In genomic region chr5:38554860-38555259, GRCh38 we compare ENCODE assay signal across 12 cellular contexts. TPM values are rescaled to one million over a fixed set of nuclear protein-coding genes. Genes with fewer than 3 reads are reported as not detected.
A peak's percentile ranks its signal among the peaks of the same experiment; 100 is the strongest.
DNase-seq lines count a peak whose midpoint lies in the region; ATAC-seq lines count a peak whose summit lies in the region.
"Had no signal": no experiment of that assay in that cellular context is flagged by ENCODE, and none has a peak within 500 bp of the region (broad histone marks: within the 10 kb centered on the region; RNA-seq: fewer than 3 reads in every experiment).

No MANE protein-coding gene starts in this region.

- no peaks in the 10 kb centered on the region for H3K36me3 Mint-ChIP-seq in activated naive CD8-positive, alpha-beta T cell
- H3K36me3 Mint-ChIP-seq in activated naive CD8-positive, alpha-beta T cell treated with anti-CD3 and anti-CD28 coated beads, Interleukin-2, amount 50 U/mL, for 24 hours (ENCODE audit: low read depth) = no peaks in the 10 kb centered on the region
- peaks cover 2% of the 10 kb centered on the region for H3K36me3 Mint-ChIP-seq in effector memory CD8-positive, alpha-beta T cell (ENCODE audit: insufficient read depth)
- H3K36me3 Mint-ChIP-seq in naive thymus-derived CD4-positive, alpha-beta T cell = peaks cover 0 to 2% (median 0%) of the 10 kb centered on the region in 5 donors
- H3K36me3 Mint-ChIP-seq: activated naive CD8-positive, alpha-beta T cell treated with anti-CD3 and anti-CD28 coated beads for 36 hours had no signal

- no peak overlapping the region for H3K4me3 ChIP-seq in naive thymus-derived CD4-positive, alpha-beta T cell (ENCODE audit: low read length)
- H3K4me3 ChIP-seq in urinary bladder (ENCODE audit: low read depth, low read length) = peak overlapping the region; percentile 21

- POLR2A ChIA-PET in naive thymus-derived CD4-positive, alpha-beta T cell (lab: Charles Lee) = no interaction called here

- peak overlapping the region; percentile 90 for H3K4me3 Mint-ChIP-seq in activated naive CD8-positive, alpha-beta T cell
- no peak overlapping the region for H3K4me3 Mint-ChIP-seq in activated naive CD8-positive, alpha-beta T cell treated with anti-CD3 and anti-CD28 coated beads, Interleukin-2, amount 50 U/mL, for 24 hours
- peak overlapping the region; percentile 67 to 72 for H3K4me3 Mint-ChIP-seq in effector memory CD8-positive, alpha-beta T cell
- peak overlapping the region in 8 of 10 donors; percentile 2 to 91 (median 76) for H3K4me3 Mint-ChIP-seq in naive thymus-derived CD4-positive, alpha-beta T cell

- peaks cover 50% of the 10 kb centered on the region for H3K27me3 Mint-ChIP-seq in activated naive CD8-positive, alpha-beta T cell
- H3K27me3 Mint-ChIP-seq in activated naive CD8-positive, alpha-beta T cell treated with anti-CD3 and anti-CD28 coated beads, Interleukin-2, amount 50 U/mL, for 24 hours = peaks cover 69% of the 10 kb centered on the region
- H3K27me3 Mint-ChIP-seq in effector memory CD8-positive, alpha-beta T cell = peaks cover 65 to 71% of the 10 kb centered on the region in 2 donors
- peaks cover 64 to 70% (median 66%) of the 10 kb centered on the region in 5 donors for H3K27me3 Mint-ChIP-seq in naive thymus-derived CD4-positive, alpha-beta T cell

- no peak for ATAC-seq in activated naive CD8-positive, alpha-beta T cell treated with anti-CD3 and anti-CD28 coated beads, Interleukin-2, amount 50 U/mL, for 24 hours
- no peak for ATAC-seq in effector memory CD8-positive, alpha-beta T cell (replicated peaks)
- no peak for ATAC-seq in naive thymus-derived CD4-positive, alpha-beta T cell
- ATAC-seq in GM21381 (IDR thresholded peaks at IDR 0.05; ENCODE audit: unreplicated experiment) = no peak
- no peak for ATAC-seq in HG02798 (IDR thresholded peaks at IDR 0.05; ENCODE audit: poor library complexity, unreplicated experiment)
- no peak for ATAC-seq in GM18870 (IDR thresholded peaks at IDR 0.05; ENCODE audit: unreplicated experiment)

- H3K27ac Mint-ChIP-seq in activated naive CD8-positive, alpha-beta T cell = no peak overlapping the region
- H3K27ac Mint-ChIP-seq in activated naive CD8-positive, alpha-beta T cell treated with anti-CD3 and anti-CD28 coated beads, Interleukin-2, amount 50 U/mL, for 24 hours = no peak overlapping the region
- H3K27ac Mint-ChIP-seq in effector memory CD8-positive, alpha-beta T cell = no peak overlapping the region
- H3K27ac Mint-ChIP-seq in naive thymus-derived CD4-positive, alpha-beta T cell = no peak overlapping the region
- H3K27ac Mint-ChIP-seq: activated naive CD8-positive, alpha-beta T cell treated with anti-CD3 and anti-CD28 coated beads for 36 hours had no signal

- WGBS in urinary bladder = 34% methylated on average over 4 of the region's 4 CpGs

- no peak for DNase-seq in activated naive CD8-positive, alpha-beta T cell treated with anti-CD3 and anti-CD28 coated beads, Interleukin-2, amount 50 U/mL, for 24 hours
- DNase-seq in effector memory CD8-positive, alpha-beta T cell = no peak
- DNase-seq in naive thymus-derived CD4-positive, alpha-beta T cell = no peak
- DNase-seq: activated naive CD8-positive, alpha-beta T cell treated with anti-CD3 and anti-CD28 coated beads for 36 hours; Caco-2; MV-4-11; stimulated activated CD4-positive, alpha-beta T cell treated with anti-CD3 and anti-CD28 coated beads, Interleukin-4, amount 100 ng/mL, for 4 hours had no signal

- intact Hi-C loops in naive thymus-derived CD4-positive, alpha-beta T cell (cut with micrococcal nuclease) = no loop called here

- no peaks in the 10 kb centered on the region for H3K36me3 ChIP-seq in naive thymus-derived CD4-positive, alpha-beta T cell (ENCODE audit: control insufficient read depth in 2 of 3, insufficient read depth in 3 of 3, low read length in 3 of 3)
- no peaks in the 10 kb centered on the region for H3K36me3 ChIP-seq in urinary bladder (ENCODE audit: insufficient read depth)

- H3K9me3 ChIP-seq in naive thymus-derived CD4-positive, alpha-beta T cell (ENCODE audit: control insufficient read depth in 2 of 3, low read length in 3 of 3) = no peaks in the 10 kb centered on the region

- peaks cover 4 to 5% of the 10 kb centered on the region in 2 donors for H3K4me1 ChIP-seq in naive thymus-derived CD4-positive, alpha-beta T cell (ENCODE audit: control insufficient read depth in 2 of 2, insufficient read depth in 2 of 2, low read length in 2 of 2)
- H3K4me1 ChIP-seq in urinary bladder (ENCODE audit: insufficient read depth) = peaks cover 1% of the 10 kb centered on the region

- H3K27ac ChIP-seq in naive thymus-derived CD4-positive, alpha-beta T cell (ENCODE audit: low read depth, low read length) = no peak overlapping the region
- H3K27ac ChIP-seq in urinary bladder (ENCODE audit: low read depth) = no peak overlapping the region

- CTCF ChIA-PET in naive thymus-derived CD4-positive, alpha-beta T cell (lab: Charles Lee) = interaction anchor here (1.8 kb wide), 1 partner anchor 113 kb away, joined by 5 read pairs; no protein-coding TSS in a partner anchor

- H3K9me3 Mint-ChIP-seq in activated naive CD8-positive, alpha-beta T cell (ENCODE audit: low read depth) = no peaks in the 10 kb centered on the region
- H3K9me3 Mint-ChIP-seq in activated naive CD8-positive, alpha-beta T cell treated with anti-CD3 and anti-CD28 coated beads, Interleukin-2, amount 50 U/mL, for 24 hours = no peaks in the 10 kb centered on the region
- no peaks in the 10 kb centered on the region for H3K9me3 Mint-ChIP-seq in effector memory CD8-positive, alpha-beta T cell
- no peaks in the 10 kb centered on the region for H3K9me3 Mint-ChIP-seq in naive thymus-derived CD4-positive, alpha-beta T cell
- H3K9me3 Mint-ChIP-seq: activated naive CD8-positive, alpha-beta T cell treated with anti-CD3 and anti-CD28 coated beads for 36 hours had no signal

- peaks cover 11% of the 10 kb centered on the region for H3K4me1 Mint-ChIP-seq in activated naive CD8-positive, alpha-beta T cell (ENCODE audit: low read depth)
- peaks cover 8% of the 10 kb centered on the region for H3K4me1 Mint-ChIP-seq in activated naive CD8-positive, alpha-beta T cell treated with anti-CD3 and anti-CD28 coated beads, Interleukin-2, amount 50 U/mL, for 24 hours
- peaks cover 0 to 3% of the 10 kb centered on the region in 2 donors for H3K4me1 Mint-ChIP-seq in effector memory CD8-positive, alpha-beta T cell (ENCODE audit: low read depth in 2 of 2)
- peaks cover 0 to 22% (median 11%) of the 10 kb centered on the region in 7 donors for H3K4me1 Mint-ChIP-seq in naive thymus-derived CD4-positive, alpha-beta T cell

- peaks cover 0 to 7% of the 10 kb centered on the region in 2 donors for H3K27me3 ChIP-seq in naive thymus-derived CD4-positive, alpha-beta T cell (ENCODE audit: control insufficient read depth in 2 of 2, insufficient read depth in 2 of 2, low read length in 2 of 2)

RNA-seq across cellular contexts. Expression of gene LIFR, which starts 1.6 kb away (rescaled TPM):
- under 1 TPM in 3 of 5 experiments, not detected in 2; 0.16 to 0.30 (median 0.17) TPM for total RNA-seq in naive thymus-derived CD4-positive, alpha-beta T cell
- not detected for polyA plus RNA-seq in naive thymus-derived CD4-positive, alpha-beta T cell
- 190 TPM for total RNA-seq in urinary bladder
- 25.7 TPM for polyA plus RNA-seq in urinary bladder
- total RNA-seq: activated naive CD8-positive, alpha-beta T cell treated with anti-CD3 and anti-CD28 coated beads for 36 hours had no signal

Comparison
In these comparisons a context has a peak if more than half of its experiments do, and no peak if none do; other contexts are left out.
1. RNA of gene LIFR, which starts 1.6 kb away (total RNA-seq): 190 TPM in urinary bladder (single experiment); 0.16 to 0.30 TPM in naive thymus-derived CD4-positive, alpha-beta T cell; every median in the first group is over 100 times any median in the second.